Comparison of ENCODE assay signal across 8 cellular contexts in genomic region chr7:55964261-55964801, GRCh38.
DNase-seq lines count a peak whose midpoint lies in the region; ATAC-seq and TF ChIP-seq lines count a peak whose summit lies in the region.

Gene NIPSNAP2 (plus strand): TSS chr7:55964585. CDS start chr7:55964610, 25 bp downstream.

- H3K27ac Mint-ChIP-seq in stimulated activated memory B cell treated with anti-CD40 and anti-IgM and Interleukin-4, amounts not matched to agents 10 μg/mL and 1 μg/mL and 100 μg/mL, for 72 hours, result peak within 1 kb of the TSS; percentile 79

- H3K4me1 Mint-ChIP-seq in stimulated activated memory B cell treated with anti-CD40 and anti-IgM and Interleukin-4, amounts not matched to agents 10 μg/mL and 1 μg/mL and 100 μg/mL, for 72 hours, result peaks cover 45% of the 10 kb centered on the region

- no peaks in the 10 kb centered on the region for H3K27me3 Mint-ChIP-seq in stimulated activated memory B cell treated with anti-CD40 and anti-IgM and Interleukin-4, amounts not matched to agents 10 μg/mL and 1 μg/mL and 100 μg/mL, for 72 hours

- no peaks in the 10 kb centered on the region for H3K9me3 ChIP-seq in muscle layer of duodenum (ENCODE audit: control insufficient read depth in 1 of 2, low read length in 2 of 2)

- peaks cover 19% of the 10 kb centered on the region for H3K36me3 Mint-ChIP-seq in stimulated activated memory B cell treated with anti-CD40 and anti-IgM and Interleukin-4, amounts not matched to agents 10 μg/mL and 1 μg/mL and 100 μg/mL, for 72 hours

- H3K27me3 ChIP-seq in muscle layer of duodenum (ENCODE audit: low read depth, low read length), result no peaks in the 10 kb centered on the region

- peak within 1 kb of the TSS; percentile 72 to 75 for H3K4me3 ChIP-seq in muscle layer of duodenum (ENCODE audit: low read depth in 1 of 2, low read length in 2 of 2)

- H3K36me3 ChIP-seq in muscle layer of duodenum (ENCODE audit: control insufficient read depth in 1 of 2, insufficient read depth in 2 of 2, low read length in 2 of 2), result no peaks in the 10 kb centered on the region

- H3K4me1 ChIP-seq in muscle layer of duodenum (ENCODE audit: control insufficient read depth in 1 of 2, insufficient read depth in 2 of 2, low read length in 2 of 2), result peaks cover 0 to 26% of the 10 kb centered on the region in 2 donors

- H3K9me3 Mint-ChIP-seq in stimulated activated memory B cell treated with anti-CD40 and anti-IgM and Interleukin-4, amounts not matched to agents 10 μg/mL and 1 μg/mL and 100 μg/mL, for 72 hours, result no peaks in the 10 kb centered on the region

- H3K27ac ChIP-seq in muscle layer of duodenum (ENCODE audit: low read length), result peak within 1 kb of the TSS; percentile 89

- ATAC-seq in HG03442 (IDR thresholded peaks at IDR 0.05; ENCODE audit: unreplicated experiment), result peak; percentile 77
- peak; percentile 91 for ATAC-seq in stimulated activated memory B cell treated with anti-CD40 and anti-IgM and Interleukin-4, amounts not matched to agents 10 μg/mL and 1 μg/mL and 100 μg/mL, for 72 hours

- peak within 1 kb of the TSS; percentile 84 for H3K4me3 Mint-ChIP-seq in stimulated activated memory B cell treated with anti-CD40 and anti-IgM and Interleukin-4, amounts not matched to agents 10 μg/mL and 1 μg/mL and 100 μg/mL, for 72 hours

- DNase-seq in CMK (ENCODE audit: low read depth), result peak; percentile 17
- peak; percentile 67 for DNase-seq in GM19240 (ENCODE audit: insufficient read length, low spot score)
- DNase-seq in NOMO-1 (lab: John Stamatoyannopoulos, UW; ENCODE audit: unreplicated experiment in 2 of 2), result peak; percentile 50 to 71
- peak; percentile 69 for DNase-seq in activated T-cell treated with anti-CD3 and anti-CD28 coated beads for 48 hours (ENCODE audit: low read depth)
- peak; percentile 82 to 86 for DNase-seq in erythroblast (lab: John Stamatoyannopoulos, UW)

- TF ChIP-seq POLR2A in erythroblast (IDR thresholded peaks at IDR 0.05; ENCODE audit: low read length), result no peak

Comparison
In these comparisons a context has a peak if more than half of its experiments do, and no peak if none do; other contexts are left out.
1. Peak in every context shown above with its lines: DNase-seq, ATAC-seq, H3K4me3 ChIP-seq and H3K27ac ChIP-seq.
2. DNase-seq: peak in every context shown above with its lines; median percentile 84 in erythroblast; 69 in activated T-cell treated with anti-CD3 and anti-CD28 coated beads for 48 hours; 67 in GM19240; 60 in NOMO-1; 17 in CMK.